In the genomic region with DNA sequence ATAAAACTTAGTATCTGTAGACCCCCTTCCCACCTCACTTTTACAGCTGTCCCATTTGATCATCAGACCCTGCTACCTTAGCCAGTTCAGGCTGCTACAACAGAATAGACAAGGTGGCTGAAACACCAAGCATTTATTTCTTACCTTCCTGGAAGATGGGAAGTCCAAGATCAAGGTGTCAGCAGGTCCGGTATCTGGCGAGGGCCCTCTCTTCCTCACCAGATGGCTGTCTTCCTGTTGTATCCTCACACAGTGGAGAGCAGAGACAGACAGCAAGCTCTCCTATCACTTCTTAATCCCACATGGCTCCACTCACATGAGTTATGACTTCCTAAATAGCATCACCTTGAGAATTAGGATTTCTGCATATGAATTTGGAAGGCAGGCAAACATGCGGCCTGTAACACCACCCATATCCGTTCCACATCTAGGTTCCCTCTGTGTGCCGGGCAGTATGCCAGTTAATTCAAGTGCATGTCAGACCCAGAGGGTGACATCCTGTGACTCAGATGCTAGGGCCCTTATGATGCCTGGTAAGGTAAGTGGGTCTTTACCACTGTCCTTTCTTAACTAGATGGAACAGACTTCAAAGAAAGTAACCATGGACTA, we compare ENCODE assay signal across 8 cellular contexts. TPM values are rescaled to one million over a fixed set of nuclear protein-coding genes. Genes with fewer than 3 reads are reported as not detected.
A peak's percentile ranks its signal among the peaks of the same experiment; 100 is the strongest.
DNase-seq lines count a peak whose midpoint lies in the region; ATAC-seq, FAIRE-seq and TF ChIP-seq lines count a peak whose summit lies in the region.

No MANE protein-coding gene starts in this region.

- no peak overlapping the region for H3K9ac ChIP-seq in kidney (ENCODE audit: low read length in 2 of 2)

- H3K27ac Mint-ChIP-seq in activated naive CD8-positive, alpha-beta T cell = peak overlapping the region; percentile 51
- no peak overlapping the region for H3K27ac Mint-ChIP-seq in stimulated activated memory B cell treated with anti-CD40 and anti-IgM and Interleukin-4, amounts not matched to agents 10 μg/mL and 1 μg/mL and 100 μg/mL, for 72 hours

- H3K27me3 ChIP-seq in uterus = no peaks in the 10 kb centered on the region

- no peak overlapping the region for H3K4me3 Mint-ChIP-seq in activated naive CD8-positive, alpha-beta T cell
- H3K4me3 Mint-ChIP-seq in stimulated activated memory B cell treated with anti-CD40 and anti-IgM and Interleukin-4, amounts not matched to agents 10 μg/mL and 1 μg/mL and 100 μg/mL, for 72 hours = no peak overlapping the region

- no peak for TF ChIP-seq CTCF in kidney (IDR thresholded peaks at IDR 0.05; ENCODE audit: borderline replicate concordance, extremely low read depth, insufficient read depth)
- TF ChIP-seq CTCF in uterus (IDR thresholded peaks at IDR 0.05) = no peak

- peak; percentile 49 for DNase-seq in GDM1 (lab: John Stamatoyannopoulos, UW)
- peak; percentile 91 for DNase-seq in NCI-H69 (lab: John Stamatoyannopoulos, UW)
- peak; percentile 62 for DNase-seq in kidney
- DNase-seq in uterus = peak in 1 of 2 donors; percentile 71

- H3K9me3 ChIP-seq in kidney (ENCODE audit: control insufficient read depth in 1 of 2, low read length in 2 of 2) = no peaks in the 10 kb centered on the region
- H3K9me3 ChIP-seq in uterus = no peaks in the 10 kb centered on the region

- H3K4me3 ChIP-seq in kidney (ENCODE audit: low read length in 2 of 2) (no peak overlapping the region), uterus (no peak overlapping the region)

- ATAC-seq in stimulated activated memory B cell treated with anti-CD40 and anti-IgM and Interleukin-4, amounts not matched to agents 10 μg/mL and 1 μg/mL and 100 μg/mL, for 72 hours = no peak
- no peak for ATAC-seq in GM21576 (IDR thresholded peaks at IDR 0.05; ENCODE audit: unreplicated experiment)
- ATAC-seq in GM18519 (IDR thresholded peaks at IDR 0.05; ENCODE audit: low FRiP score, unreplicated experiment) = no peak

- H3K4me1 ChIP-seq in kidney (ENCODE audit: control insufficient read depth in 1 of 2, insufficient read depth in 1 of 2, low read depth in 1 of 2, low read length in 2 of 2) (peaks cover 0 to 12% of the 10 kb centered on the region in 2 donors), uterus (no peaks in the 10 kb centered on the region)

- no peak for TF ChIP-seq POLR2A in uterus (IDR thresholded peaks at IDR 0.05)

- peaks cover 12% of the 10 kb centered on the region for H3K4me1 Mint-ChIP-seq in activated naive CD8-positive, alpha-beta T cell (ENCODE audit: low read depth)
- peaks cover 10% of the 10 kb centered on the region for H3K4me1 Mint-ChIP-seq in stimulated activated memory B cell treated with anti-CD40 and anti-IgM and Interleukin-4, amounts not matched to agents 10 μg/mL and 1 μg/mL and 100 μg/mL, for 72 hours

- H3K9me3 Mint-ChIP-seq in activated naive CD8-positive, alpha-beta T cell (ENCODE audit: low read depth) = no peaks in the 10 kb centered on the region
- H3K9me3 Mint-ChIP-seq in stimulated activated memory B cell treated with anti-CD40 and anti-IgM and Interleukin-4, amounts not matched to agents 10 μg/mL and 1 μg/mL and 100 μg/mL, for 72 hours = no peaks in the 10 kb centered on the region

- H3K27me3 Mint-ChIP-seq in activated naive CD8-positive, alpha-beta T cell = peaks cover 3% of the 10 kb centered on the region
- peaks cover 52% of the 10 kb centered on the region for H3K27me3 Mint-ChIP-seq in stimulated activated memory B cell treated with anti-CD40 and anti-IgM and Interleukin-4, amounts not matched to agents 10 μg/mL and 1 μg/mL and 100 μg/mL, for 72 hours

- peak overlapping the region; percentile 26 to 75 for H3K27ac ChIP-seq in kidney (ENCODE audit: low read depth in 2 of 2, low read length in 2 of 2)
- peak overlapping the region; percentile 72 to 76 for H3K27ac ChIP-seq in uterus

- intact Hi-C loops in kidney (cut with DNase I) (no loop called here), uterus (cut with DNase I; ENCODE audit: low total_unique reads) (no loop called here)

- H3K36me3 ChIP-seq in kidney (ENCODE audit: control insufficient read depth in 1 of 2, insufficient read depth in 2 of 2, low read length in 2 of 2) = no peaks in the 10 kb centered on the region
- no peaks in the 10 kb centered on the region for H3K36me3 ChIP-seq in uterus

- FAIRE-seq in kidney (lab: Jason Lieb, UNC) = no peak

- H3K36me3 Mint-ChIP-seq in activated naive CD8-positive, alpha-beta T cell = peaks cover 4% of the 10 kb centered on the region
- H3K36me3 Mint-ChIP-seq in stimulated activated memory B cell treated with anti-CD40 and anti-IgM and Interleukin-4, amounts not matched to agents 10 μg/mL and 1 μg/mL and 100 μg/mL, for 72 hours = no peaks in the 10 kb centered on the region

RNA-seq across cellular contexts. Expression of a gene that starts 2.1 kb away (rescaled TPM):
- 1.0 TPM for total RNA-seq in kidney
- polyA plus RNA-seq in kidney (ENCODE audit: insufficient read depth, low read depth, low replicate concordance) = 3.1 TPM
- under 1 TPM in 1 of 4 donors, not detected in 3; 0.55 TPM for total RNA-seq in uterus

RNA-seq across cellular contexts. Expression of a gene that starts 27.1 kb away (rescaled TPM):
- total RNA-seq in kidney (0.41 TPM), uterus (1 to 10 TPM in 1 of 4 donors, not detected in 3; 1.4 TPM)
- 1.3 TPM for polyA plus RNA-seq in kidney (ENCODE audit: insufficient read depth, low read depth, low replicate concordance)

RNA-seq across cellular contexts. Expression of a gene that starts 31.6 kb away (rescaled TPM):
- total RNA-seq in kidney = 34.0 TPM
- 22.1 TPM for polyA plus RNA-seq in kidney (ENCODE audit: insufficient read depth, low read depth, low replicate concordance)
- 10 to 100 TPM; 22.0 to 61.7 (median 29.8) TPM for total RNA-seq in uterus

RNA-seq across cellular contexts. Expression of a gene that starts 46.0 kb away (rescaled TPM):
- 1.3 TPM for total RNA-seq in kidney
- 2.5 TPM for polyA plus RNA-seq in kidney (ENCODE audit: insufficient read depth, low read depth, low replicate concordance)
- under 1 TPM in 2 of 4 donors, not detected in 2; 0.21 to 0.34 TPM for total RNA-seq in uterus
